18 cellular contexts compared by ENCODE assay signal in the genomic region with DNA sequence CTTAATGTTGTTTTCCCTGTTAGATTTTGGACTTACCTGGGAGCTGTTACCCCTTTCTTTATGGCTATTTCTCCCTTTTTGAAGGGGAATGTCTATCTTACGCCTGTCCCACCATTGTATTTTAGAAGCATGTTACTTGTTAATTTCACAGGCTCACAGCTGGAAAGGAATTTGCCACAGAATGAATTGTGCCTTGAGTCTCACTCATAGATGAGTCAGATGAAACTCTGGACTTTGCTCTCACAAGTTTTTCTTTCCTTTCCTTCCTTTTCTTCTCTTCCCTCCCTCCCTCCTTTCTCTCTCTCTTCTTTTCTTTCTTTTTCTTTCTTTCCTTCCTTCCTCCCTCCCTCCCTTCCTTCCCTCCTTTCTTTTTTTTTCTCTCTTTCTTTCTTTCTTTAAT.
"Had no signal": no experiment of that assay in that cellular context is flagged by ENCODE, and none has a peak within 500 bp of the region (broad histone marks: within the 10 kb centered on the region; RNA-seq: fewer than 3 reads in every experiment).

No MANE protein-coding gene starts in this region.

- H3K9me3 ChIP-seq: colonic mucosa had no signal

- H3K4me3 ChIP-seq: cardiac muscle cell, colonic mucosa, heart left ventricle, right atrium auricular region, spleen had no signal

- H3K4me3 Mint-ChIP-seq: activated CD4-positive, alpha-beta memory T cell treated with anti-CD3 and anti-CD28 coated beads for 36 hours; activated naive CD8-positive, alpha-beta T cell treated with anti-CD3 and anti-CD28 coated beads for 36 hours; activated T-cell treated with anti-CD3 and anti-CD28 coated beads, Interleukin-2, amount 50 U/mL, for 72 hours; mesothelial cell of epicardium had no signal

- DNase-seq: activated CD4-positive, alpha-beta memory T cell treated with anti-CD3 and anti-CD28 coated beads for 36 hours; activated CD4-positive, alpha-beta T cell treated with anti-CD3 and anti-CD28 coated beads for 1 hour; activated gamma-delta T cell treated with Interleukin-2 at 50 U/mL for 16 hours; activated naive CD8-positive, alpha-beta T cell treated with anti-CD3 and anti-CD28 coated beads for 36 hours; activated T-cell treated with anti-CD3 and anti-CD28 coated beads, Interleukin-2, amount 50 U/mL, for 72 hours; aorta; colonic mucosa; heart left ventricle; kidney; spleen; stimulated activated CD4-positive, alpha-beta T cell treated with anti-CD3 and anti-CD28 coated beads, Interleukin-1b, Interleukin-23, amount 100 ng/mL, for 48 hours; stimulated activated naive CD4-positive, alpha-beta T cell; substantia nigra; trophoblast cell had no signal

- H3K36me3 ChIP-seq: cardiac muscle cell, colonic mucosa, heart left ventricle, right atrium auricular region, spleen had no signal

- H3K4me1 Mint-ChIP-seq: activated naive CD8-positive, alpha-beta T cell treated with anti-CD3 and anti-CD28 coated beads for 36 hours; mesothelial cell of epicardium had no signal

- H3K4me1 ChIP-seq: colonic mucosa, heart left ventricle, right atrium auricular region had no signal

- H3K27me3 Mint-ChIP-seq: activated CD4-positive, alpha-beta memory T cell treated with anti-CD3 and anti-CD28 coated beads for 36 hours; activated naive CD8-positive, alpha-beta T cell treated with anti-CD3 and anti-CD28 coated beads for 36 hours had no signal

- H3K27me3 ChIP-seq: cardiac muscle cell, colonic mucosa, heart left ventricle, right atrium auricular region, spleen had no signal

- ATAC-seq: activated T-cell treated with anti-CD3 and anti-CD28 coated beads, Interleukin-2, amount 50 U/mL, for 72 hours; heart left ventricle had no signal

- H3K27ac Mint-ChIP-seq: activated CD4-positive, alpha-beta memory T cell treated with anti-CD3 and anti-CD28 coated beads for 36 hours; activated naive CD8-positive, alpha-beta T cell treated with anti-CD3 and anti-CD28 coated beads for 36 hours; activated T-cell treated with anti-CD3 and anti-CD28 coated beads, Interleukin-2, amount 50 U/mL, for 72 hours; mesothelial cell of epicardium had no signal

- H3K27ac ChIP-seq: cardiac muscle cell, colonic mucosa, heart left ventricle, right atrium auricular region, spleen had no signal

- FAIRE-seq: frontal cortex, kidney had no signal
